In the genomic region with DNA sequence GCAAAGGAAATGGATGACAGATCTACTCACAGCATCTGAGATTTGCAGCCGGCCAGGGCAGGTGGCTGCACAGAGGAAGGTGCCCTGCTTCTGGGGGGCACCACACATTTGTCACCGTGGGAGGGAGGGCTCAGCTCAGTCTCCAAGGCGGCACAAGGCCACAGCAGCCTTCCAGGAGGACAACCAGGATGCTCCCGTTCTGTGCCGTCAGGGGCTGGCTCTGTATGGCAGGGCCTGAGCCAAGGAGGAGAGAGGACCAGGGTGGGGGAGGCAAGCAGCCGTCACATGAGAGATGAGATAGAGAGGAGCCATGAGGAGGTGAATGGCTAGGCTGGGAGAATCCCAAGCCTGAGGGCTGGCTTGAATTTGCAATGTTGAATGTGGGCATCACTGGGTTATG, we compare ENCODE assay signal across 19 cellular contexts. TPM values are rescaled to one million over a fixed set of nuclear protein-coding genes. Genes with fewer than 3 reads are reported as not detected.
DNase-seq lines count a peak whose midpoint lies in the region; ATAC-seq, FAIRE-seq and TF ChIP-seq lines count a peak whose summit lies in the region.
"Had no signal": no experiment of that assay in that cellular context is flagged by ENCODE, and none has a peak within 500 bp of the region (broad histone marks: within the 10 kb centered on the region; RNA-seq: fewer than 3 reads in every experiment).

No MANE protein-coding gene starts in this region.

- no peak overlapping the region for H3K4me3 Mint-ChIP-seq in activated T-helper 17 cell treated with anti-CD3 and anti-CD28 coated beads, Interleukin-2, amount 50 U/mL, for 72 hours
- no peak overlapping the region for H3K4me3 Mint-ChIP-seq in T-helper 2 cell treated with Interferon-gamma antibody and Interleukin-4, amounts not matched to agents 5 μg/mL and 100 μg/mL, for 36 hours
- H3K4me3 Mint-ChIP-seq in T-cell, result no peak overlapping the region
- H3K4me3 Mint-ChIP-seq: CD8-positive, alpha-beta T cell had no signal

- H4K8ac ChIP-seq in H1 (ENCODE audit: extremely low read depth, insufficient read depth, low read length), result no peak overlapping the region

- peak overlapping the region; percentile 70 for H4K91ac ChIP-seq in H1 (replicated peaks; ENCODE audit: insufficient read length, low read length)

- no peak overlapping the region for H3K23ac ChIP-seq in H1 (ENCODE audit: insufficient read length)

- no peaks in the 10 kb centered on the region for H3K9me3 ChIP-seq in BE2C
- H3K9me3 ChIP-seq in H1 (ENCODE audit: insufficient read depth in 2 of 2, low read depth in 1 of 2, low read length in 1 of 2), result 0 out of 4 replicates have a peak, but pooled peaks cover 0 to 4% of the 10 kb centered on the region in 2 experiments
- no peaks in the 10 kb centered on the region for H3K9me3 ChIP-seq in osteoblast (ENCODE audit: low read depth, low read length)

- POLR2A ChIA-PET in H1 (lab: Charles Lee; ENCODE audit: partially characterized antibody) (no interaction called here), T-cell (lab: Charles Lee) (no interaction called here)

- H4K5ac ChIP-seq in H1 (ENCODE audit: insufficient read length, low read depth, low read length), result no peak overlapping the region

- TF ChIP-seq POLR2A in GM12892 (IDR thresholded peaks at IDR 0.05; ENCODE audit: low read depth, low read length) (no peak), H1 (IDR thresholded peaks at IDR 0.05; ENCODE audit: control extremely low read depth in 1 of 2, low read depth in 2 of 2, low read length in 2 of 2) (no peak)

- H3K27ac ChIP-seq in H1 (ENCODE audit: low read depth, low read length) (no peak overlapping the region), osteoblast (ENCODE audit: low read depth, low read length) (no peak overlapping the region)
- H3K27ac ChIP-seq: A549 had no signal

- peak; percentile 3 for DNase-seq in BE2C
- peak; percentile 15 for DNase-seq in GM12892 (ENCODE audit: insufficient read length)
- DNase-seq in H1 (ENCODE audit: low read depth in 1 of 2, low spot score in 2 of 2), result no peak
- DNase-seq in osteoblast (ENCODE audit: insufficient read length, low spot score, missing footprints), result peak; percentile 72
- no peak for DNase-seq in T-helper 2 cell treated with Interferon-gamma antibody and Interleukin-4, amounts not matched to agents 5 μg/mL and 100 μg/mL, for 36 hours (ENCODE audit: low spot score)
- no peak for DNase-seq in T-cell
- DNase-seq: CD8-positive, alpha-beta T cell; COR-L47; DMS153; DMS79 treated with DMSO at 0.1 percent for 48 hours; EL; GOT3 had no signal

- peak overlapping the region; percentile 77; the same call in 1 of the 2 replicates for H2BK20ac ChIP-seq in H1 (ENCODE audit: low read length)

- H3K4me1 ChIP-seq in BE2C, result no peaks in the 10 kb centered on the region
- no peaks in the 10 kb centered on the region; a peak in 2 of 7 replicates for H3K4me1 ChIP-seq in H1 (replicated peaks in 1 of 4; ENCODE audit: control insufficient read depth in 3 of 4, insufficient read depth in 4 of 4, low read length in 3 of 4)
- H3K4me1 ChIP-seq in osteoblast (ENCODE audit: insufficient read depth, low read length), result peaks cover 20% of the 10 kb centered on the region

- peaks cover 32% of the 10 kb centered on the region for H3K27me3 Mint-ChIP-seq in activated T-helper 17 cell treated with anti-CD3 and anti-CD28 coated beads, Interleukin-2, amount 50 U/mL, for 72 hours
- peaks cover 42% of the 10 kb centered on the region for H3K27me3 Mint-ChIP-seq in T-helper 2 cell treated with Interferon-gamma antibody and Interleukin-4, amounts not matched to agents 5 μg/mL and 100 μg/mL, for 36 hours (ENCODE audit: low read depth)
- H3K27me3 Mint-ChIP-seq in T-cell, result peaks cover 35 to 53% of the 10 kb centered on the region in 2 donors

- H3K79me2 ChIP-seq in H1 (ENCODE audit: control insufficient read depth in 1 of 2, insufficient read depth in 2 of 2, low read length in 2 of 2), result no peaks in the 10 kb centered on the region
- no peaks in the 10 kb centered on the region for H3K79me2 ChIP-seq in osteoblast (ENCODE audit: insufficient read depth, low read length)

- H3K4me3 ChIP-seq in BE2C (ENCODE audit: low read depth, low read length), result no peak overlapping the region
- no peak overlapping the region for H3K4me3 ChIP-seq in H1 (ENCODE audit: extremely low read depth in 1 of 4, insufficient read depth in 2 of 4, low read depth in 3 of 4, low read length in 4 of 4)
- no peak overlapping the region for H3K4me3 ChIP-seq in osteoblast (ENCODE audit: insufficient read depth, low read length)
- H3K4me3 ChIP-seq: A549 had no signal

- no peaks in the 10 kb centered on the region for H4K20me1 ChIP-seq in H1 (replicated peaks in 1 of 2; ENCODE audit: control insufficient read depth in 1 of 2, insufficient read depth in 2 of 2, low read length in 2 of 2)
- H4K20me1 ChIP-seq in osteoblast (ENCODE audit: insufficient read depth, low read length), result no peaks in the 10 kb centered on the region

- peaks cover 11% of the 10 kb centered on the region for H3K36me3 Mint-ChIP-seq in activated T-helper 17 cell treated with anti-CD3 and anti-CD28 coated beads, Interleukin-2, amount 50 U/mL, for 72 hours (ENCODE audit: low read depth)
- H3K36me3 Mint-ChIP-seq in T-helper 2 cell treated with Interferon-gamma antibody and Interleukin-4, amounts not matched to agents 5 μg/mL and 100 μg/mL, for 36 hours (ENCODE audit: low read depth), result peaks cover 3% of the 10 kb centered on the region
- H3K36me3 Mint-ChIP-seq in T-cell, result peaks cover 6% of the 10 kb centered on the region
- H3K36me3 Mint-ChIP-seq: CD8-positive, alpha-beta T cell had no signal

- no peak overlapping the region for H2BK15ac ChIP-seq in H1 (ENCODE audit: low read length)

- FAIRE-seq in GM12892 (lab: Jason Lieb, UNC), result no peak
- FAIRE-seq in H1 (lab: Jason Lieb, UNC), result no peak
- FAIRE-seq: A549, D721Med, G401.6, GM12891 had no signal

- ATAC-seq in activated T-helper 17 cell treated with anti-CD3 and anti-CD28 coated beads, Interleukin-2, amount 50 U/mL, for 72 hours (replicated peaks), result no peak
- ATAC-seq in T-cell (replicated peaks in 1 of 4), result no peak
- ATAC-seq: A549; CD8-positive, alpha-beta T cell; HCT116 had no signal

- H3K4me1 Mint-ChIP-seq in activated T-helper 17 cell treated with anti-CD3 and anti-CD28 coated beads, Interleukin-2, amount 50 U/mL, for 72 hours, result no peaks in the 10 kb centered on the region
- peaks cover 10% of the 10 kb centered on the region for H3K4me1 Mint-ChIP-seq in T-helper 2 cell treated with Interferon-gamma antibody and Interleukin-4, amounts not matched to agents 5 μg/mL and 100 μg/mL, for 36 hours (ENCODE audit: low read depth)
- H3K4me1 Mint-ChIP-seq in T-cell, result peaks cover 6 to 12% (median 9%) of the 10 kb centered on the region in 3 donors

- H2AK5ac ChIP-seq in H1 (ENCODE audit: low read depth, low read length), result no peak overlapping the region

- H3K18ac ChIP-seq in H1 (ENCODE audit: extremely low read depth, low read length), result no peak overlapping the region

- no peak for TF ChIP-seq CTCF in BE2C (IDR thresholded peaks at IDR 0.05; ENCODE audit: low read depth, low read length)
- TF ChIP-seq CTCF in H1 (IDR thresholded peaks at IDR 0.05; ENCODE audit: control extremely low read depth in 1 of 3, insufficient read depth in 1 of 3, low read depth in 1 of 3, low read length in 3 of 3), result no peak
- TF ChIP-seq CTCF in osteoblast (IDR thresholded peaks at IDR 0.05; ENCODE audit: extremely low read depth, low read depth, low read length), result no peak

- H3K4me2 ChIP-seq in H1 (ENCODE audit: insufficient read depth in 1 of 2, low read depth in 2 of 2, low read length in 2 of 2), result no peak overlapping the region
- H3K4me2 ChIP-seq in osteoblast (ENCODE audit: insufficient read depth, low read length), result no peak overlapping the region
- H3K4me2 ChIP-seq: A549 had no signal

- WGBS in H1 (ENCODE audit: extremely low coverage in 1 of 2, insufficient coverage in 1 of 2, insufficient read length in 1 of 2, insufficient replicate concordance in 2 of 2, low coverage in 1 of 2, low lambda C conversion rate in 2 of 2, missing lambda C conversion rate in 1 of 2), 2 experiments, result 97% methylated on average over 6 of the region's 6 CpGs; no CpG with 5 or more reads in 1 of the 2 experiments

- CTCF ChIA-PET in H1 (lab: Charles Lee; ENCODE audit: partially characterized antibody), result interaction anchor here (0.8 to 1.0 kb wide), 2 partner anchors 9 to 10 kb away, joined by 3 read pairs; no protein-coding TSS in a partner anchor
- CTCF ChIA-PET in T-cell (lab: Charles Lee), result no interaction called here

- no peak overlapping the region for H3K9ac ChIP-seq in H1 (replicated peaks in 1 of 4; ENCODE audit: extremely low read depth in 1 of 4, low read depth in 3 of 4, low read length in 3 of 4)

- no peak overlapping the region for H2BK120ac ChIP-seq in H1 (replicated peaks; ENCODE audit: low read depth, low read length)

- peaks cover 2% of the 10 kb centered on the region; the same call in 1 of the 2 replicates for H3K23me2 ChIP-seq in H1 (ENCODE audit: low read depth, low read length)

- H2BK5ac ChIP-seq in H1 (ENCODE audit: low read depth, low read length), result peak overlapping the region; percentile 74; the same call in 1 of the 2 replicates

- no peaks in the 10 kb centered on the region for H3K9me3 Mint-ChIP-seq in activated T-helper 17 cell treated with anti-CD3 and anti-CD28 coated beads, Interleukin-2, amount 50 U/mL, for 72 hours
- H3K9me3 Mint-ChIP-seq in T-helper 2 cell treated with Interferon-gamma antibody and Interleukin-4, amounts not matched to agents 5 μg/mL and 100 μg/mL, for 36 hours, result no peaks in the 10 kb centered on the region
- H3K9me3 Mint-ChIP-seq in T-cell, result peaks cover 0 to 15% (median 8%) of the 10 kb centered on the region in 3 donors

- TF ChIP-seq EP300 in H1 (IDR thresholded peaks at IDR 0.05; ENCODE audit: borderline replicate concordance in 1 of 2, low read depth in 2 of 2, low read length in 2 of 2), result no peak

- TF ChIP-seq RAD21 in H1 (IDR thresholded peaks at IDR 0.05 in 1 of 2, conservative IDR thresholded peaks at IDR 0.05 in 1 of 2; ENCODE audit: low read depth in 2 of 2, low read length in 2 of 2), result no peak

- H3K36me3 ChIP-seq in BE2C (no peaks in the 10 kb centered on the region), H1 (ENCODE audit: control insufficient read depth in 2 of 4, insufficient read depth in 4 of 4, low read length in 3 of 4) (no peaks in the 10 kb centered on the region), osteoblast (ENCODE audit: insufficient read depth, low read length) (no peaks in the 10 kb centered on the region)

- no peak overlapping the region for H3K56ac ChIP-seq in H1 (replicated peaks; ENCODE audit: insufficient read length, low read depth, low read length)

- no peak overlapping the region for H2BK12ac ChIP-seq in H1 (ENCODE audit: low read depth, low read length)

- no peak overlapping the region for H3K14ac ChIP-seq in H1 (ENCODE audit: insufficient read length)

- H3K27me3 ChIP-seq in BE2C (no peaks in the 10 kb centered on the region), H1 (replicated peaks in 1 of 4; ENCODE audit: control insufficient read depth in 3 of 4, extremely low read depth in 1 of 4, insufficient read depth in 3 of 4, low read length in 3 of 4) (peaks cover 0 to 2% (median 0%) of the 10 kb centered on the region in 4 experiments; a peak in 2 of 7 replicates), osteoblast (ENCODE audit: insufficient read depth, low read length) (peaks cover 2% of the 10 kb centered on the region)

- no peak overlapping the region for H3K4ac ChIP-seq in H1 (replicated peaks; ENCODE audit: insufficient read length, low read depth, low read length)

- no peak overlapping the region for H2AFZ ChIP-seq in H1 (ENCODE audit: low read length)
- H2AFZ ChIP-seq in osteoblast (ENCODE audit: low read length), result no peak overlapping the region

- H3K79me1 ChIP-seq in H1 (ENCODE audit: low read depth, low read length), result no peaks in the 10 kb centered on the region

- no peak overlapping the region for H3K27ac Mint-ChIP-seq in activated T-helper 17 cell treated with anti-CD3 and anti-CD28 coated beads, Interleukin-2, amount 50 U/mL, for 72 hours
- H3K27ac Mint-ChIP-seq in T-helper 2 cell treated with Interferon-gamma antibody and Interleukin-4, amounts not matched to agents 5 μg/mL and 100 μg/mL, for 36 hours, result no peak overlapping the region
- no peak overlapping the region for H3K27ac Mint-ChIP-seq in T-cell
- H3K27ac Mint-ChIP-seq: CD14-positive monocyte; CD8-positive, alpha-beta T cell had no signal

RNA-seq across cellular contexts. Expression of gene BOK, which starts 4.6 kb away (rescaled TPM):
- 2.9 TPM for polyA plus RNA-seq in BE2C (2012; ENCODE audit: insufficient read depth, insufficient read length, low read depth)
- polyA plus RNA-seq in GM12892 (2012; ENCODE audit: missing spikeins), result 0.08 TPM
- total RNA-seq in H1 (2021; fragmentation: NEBNext Ultra II Directional; extraction: Animal tissue kit (Norgen Biotek cat#: 25700)), result 33.7 and 34.7 TPM in 2 replicates
- polyA plus RNA-seq in H1 (2011; rRNA removed), result 37.6 and 47.9 TPM in 2 replicates
- 33.5 TPM for polyA plus RNA-seq in H1 (2011; cell fraction: cytosol; rRNA removed)
- 50.2 TPM for polyA plus RNA-seq in H1 (2011; cell fraction: nucleus; rRNA removed)
- polyA plus RNA-seq in H1 (2012, experiment 1 of 2), result 18.3 to 27.4 TPM (median 25.2 TPM) in 4 replicates
- 30.5 TPM for polyA plus RNA-seq in H1 (2012, experiment 2 of 2)
- 25.1 TPM for polyA plus RNA-seq in H1 (2013, experiment 1 of 2)
- 24.1 TPM for polyA plus RNA-seq in H1 (2013, experiment 2 of 2)
- 14.2 and 14.4 TPM in 2 replicates for polyA minus RNA-seq in H1 (2011; rRNA and poly(A)+ RNA removed)
- 13.2 TPM for polyA minus RNA-seq in H1 (2011; cell fraction: cytosol; rRNA and poly(A)+ RNA removed)
- polyA minus RNA-seq in H1 (2011; cell fraction: nucleus; rRNA and poly(A)+ RNA removed), result 12.3 TPM
- 33.3 and 41.3 TPM in 2 replicates for total RNA-seq in osteoblast
- under 1 TPM in 1 of 2 donors, not detected in 1; 0.16 TPM for total RNA-seq in activated T-helper 17 cell treated with anti-CD3 and anti-CD28 coated beads, Interleukin-2, amount 50 U/mL, for 72 hours
- total RNA-seq in T-cell, result under 1 TPM in 3 of 5 donors, not detected in 2; 0.20 to 0.89 (median 0.35) TPM
- total RNA-seq: CD8-positive, alpha-beta T cell had no signal

RNA-seq across cellular contexts. Expression of gene STK25, which starts 45.6 kb away (rescaled TPM):
- 378 TPM for polyA plus RNA-seq in BE2C (2012; ENCODE audit: insufficient read depth, insufficient read length, low read depth)
- 83.1 TPM for polyA plus RNA-seq in GM12892 (2012; ENCODE audit: missing spikeins)
- 159 and 162 TPM in 2 replicates for total RNA-seq in H1 (2021; fragmentation: NEBNext Ultra II Directional; extraction: Animal tissue kit (Norgen Biotek cat#: 25700))
- polyA plus RNA-seq in H1 (2011; rRNA removed), result 546 and 743 TPM in 2 replicates
- 422 TPM for polyA plus RNA-seq in H1 (2011; cell fraction: cytosol; rRNA removed)
- polyA plus RNA-seq in H1 (2011; cell fraction: nucleus; rRNA removed), result 1,385 TPM
- 179 to 242 TPM (median 225 TPM) in 4 replicates for polyA plus RNA-seq in H1 (2012, experiment 1 of 2)
- polyA plus RNA-seq in H1 (2012, experiment 2 of 2), result 236 TPM
- polyA plus RNA-seq in H1 (2013, experiment 1 of 2), result 117 TPM
- polyA plus RNA-seq in H1 (2013, experiment 2 of 2), result 108 TPM
- polyA minus RNA-seq in H1 (2011; rRNA and poly(A)+ RNA removed), result 256 and 338 TPM in 2 replicates
- polyA minus RNA-seq in H1 (2011; cell fraction: cytosol; rRNA and poly(A)+ RNA removed), result 108 TPM
- 190 TPM for polyA minus RNA-seq in H1 (2011; cell fraction: nucleus; rRNA and poly(A)+ RNA removed)
- total RNA-seq in osteoblast (189 and 227 TPM in 2 replicates), T-cell (100 to 1,000 TPM; 113 to 199 (median 193) TPM)
- 10 to 100 TPM; 86.7 to 87.8 TPM for total RNA-seq in activated T-helper 17 cell treated with anti-CD3 and anti-CD28 coated beads, Interleukin-2, amount 50 U/mL, for 72 hours

Comparison
In these comparisons a context has a peak if more than half of its experiments do, and no peak if none do; other contexts are left out.
1. DNase-seq: peak in BE2C (single experiment), GM12892 (single experiment) and osteoblast (single experiment); none in H1 (0 of 2), T-helper 2 cell treated with Interferon-gamma antibody and Interleukin-4, amounts not matched to agents 5 μg/mL and 100 μg/mL, for 36 hours (single experiment) and T-cell (0 of 34).
2. RNA of gene BOK, which starts 4.6 kb away (total RNA-seq): 33.3 to 41.3 TPM in osteoblast and 33.7 to 34.7 TPM in H1; 0.20 to 0.89 TPM in T-cell and 0.16 TPM in activated T-helper 17 cell treated with anti-CD3 and anti-CD28 coated beads, Interleukin-2, amount 50 U/mL, for 72 hours; every median in the first group is over 10 times any median in the second.